In the genomic region with DNA sequence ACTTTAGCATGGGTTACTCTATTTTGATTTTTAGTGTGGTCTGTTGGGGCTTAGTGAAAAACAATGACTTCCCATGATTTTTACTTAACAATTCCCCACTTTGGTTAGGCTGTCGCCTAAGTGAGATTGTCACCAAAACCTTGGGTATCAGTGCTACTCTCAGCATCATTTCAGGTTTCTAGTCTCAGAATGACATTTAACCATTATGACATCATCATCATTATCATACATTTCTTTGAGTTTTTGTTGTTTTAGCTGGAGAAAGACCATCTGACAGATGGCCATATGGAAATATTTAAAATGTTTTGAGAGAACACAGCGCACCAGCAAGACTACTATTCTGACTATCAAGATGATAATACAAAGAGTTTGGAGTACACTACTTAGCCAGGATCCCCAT, we compare ENCODE assay signal across 27 cellular contexts.
"Had no signal": no experiment of that assay in that cellular context is flagged by ENCODE, and none has a peak within 500 bp of the region (broad histone marks: within the 10 kb centered on the region; RNA-seq: fewer than 3 reads in every experiment).

No MANE protein-coding gene starts in this region.

- ATAC-seq: stimulated activated effector memory CD8-positive, alpha-beta T cell treated with anti-CD3 and anti-CD28 coated beads, Interleukin-12 subunit alpha, Interleukin-12 subunit beta, amount 100 ng/mL, for 72 hours; stimulated activated memory B cell treated with anti-CD40 and anti-IgM and Interleukin-4, amounts not matched to agents 10 μg/mL and 1 μg/mL and 100 μg/mL, for 72 hours; stimulated activated naive B cell treated with anti-CD40 and anti-IgM and Interleukin-4, amounts not matched to agents 10 μg/mL and 1 μg/mL and 100 μg/mL, for 72 hours; stimulated activated naive CD8-positive, alpha-beta T cell treated with anti-CD3 and anti-CD28 coated beads, Interleukin-15, amount 100 ng/mL, for 72 hours; stimulated activated naive CD8-positive, alpha-beta T cell treated with anti-CD3 and anti-CD28 coated beads, Interleukin-15, Interleukin-2, amounts not matched to agents 100 U/mL and 50 U/mL, for 24 hours; upper lobe of right lung had no signal

- H3K27me3 ChIP-seq: stomach, suprapubic skin, testis, thyroid gland, tibial artery, tibial nerve, transverse colon, upper lobe of left lung, upper lobe of right lung, uterus, vagina had no signal

- H3K27ac ChIP-seq: stomach, suprapubic skin, testis, thoracic aorta, thyroid gland, tibial artery, tibial nerve, transverse colon, upper lobe of left lung, upper lobe of right lung, uterus, vagina had no signal

- H3K4me3 ChIP-seq: stomach, suprapubic skin, testis, thoracic aorta, thyroid gland, tibial artery, tibial nerve, transverse colon, upper lobe of left lung, upper lobe of right lung, uterus, vagina had no signal

- DNase-seq: stimulated activated CD4-positive, alpha-beta T cell treated with anti-CD3 and anti-CD28 coated beads, Interleukin-2, amount 100 ng/mL, for 48 hours; stimulated activated CD4-positive, alpha-beta T cell treated with anti-CD3 and anti-CD28 coated beads, Interleukin-4, amount 100 ng/mL, for 1 hour; stimulated activated CD4-positive, alpha-beta T cell treated with anti-CD3 and anti-CD28 coated beads, Interleukin-4, amount 100 ng/mL, for 24 hours; stimulated activated CD4-positive, alpha-beta T cell treated with anti-CD3 and anti-CD28 coated beads, Interleukin-4, amount 100 ng/mL, for 4 hours; stimulated activated CD8-positive, alpha-beta memory T cell treated with anti-CD3 and anti-CD28 coated beads, Interleukin-4, amount 100 ng/mL, for 48 hours; stimulated activated naive B cell treated with anti-CD40 and anti-IgM and Interleukin-4, amounts not matched to agents 10 μg/mL and 1 μg/mL and 100 μg/mL, for 72 hours; stimulated activated naive CD4-positive, alpha-beta T cell; stimulated activated naive CD4-positive, alpha-beta T cell treated with Interleukin-2 at 50 U/mL for 16 hours; stimulated activated naive CD8-positive, alpha-beta T cell treated with anti-CD3 and anti-CD28 coated beads, Interleukin-15, amount 100 ng/mL, for 72 hours; stimulated activated naive CD8-positive, alpha-beta T cell treated with anti-CD3 and anti-CD28 coated beads, Interleukin-15, Interleukin-2, amounts not matched to agents 100 U/mL and 50 U/mL, for 24 hours; stomach; substantia nigra; testis; thyroid gland; tibial artery; transverse colon; trophoblast cell; upper lobe of left lung; upper lobe of right lung; uterus had no signal

- H3K4me1 ChIP-seq: stomach, suprapubic skin, testis, thyroid gland, tibial artery, tibial nerve, transverse colon, upper lobe of left lung, upper lobe of right lung, uterus, vagina had no signal

- FAIRE-seq: urothelium cell line had no signal

- H3K9me3 ChIP-seq: suprapubic skin, testis, thoracic aorta, thyroid gland, tibial artery, tibial nerve, transverse colon, upper lobe of right lung, uterus, vagina had no signal

- H3K36me3 ChIP-seq: stomach, suprapubic skin, thoracic aorta, thyroid gland, tibial artery, tibial nerve, transverse colon, upper lobe of left lung, upper lobe of right lung, uterus, vagina had no signal
